In the genomic region with DNA sequence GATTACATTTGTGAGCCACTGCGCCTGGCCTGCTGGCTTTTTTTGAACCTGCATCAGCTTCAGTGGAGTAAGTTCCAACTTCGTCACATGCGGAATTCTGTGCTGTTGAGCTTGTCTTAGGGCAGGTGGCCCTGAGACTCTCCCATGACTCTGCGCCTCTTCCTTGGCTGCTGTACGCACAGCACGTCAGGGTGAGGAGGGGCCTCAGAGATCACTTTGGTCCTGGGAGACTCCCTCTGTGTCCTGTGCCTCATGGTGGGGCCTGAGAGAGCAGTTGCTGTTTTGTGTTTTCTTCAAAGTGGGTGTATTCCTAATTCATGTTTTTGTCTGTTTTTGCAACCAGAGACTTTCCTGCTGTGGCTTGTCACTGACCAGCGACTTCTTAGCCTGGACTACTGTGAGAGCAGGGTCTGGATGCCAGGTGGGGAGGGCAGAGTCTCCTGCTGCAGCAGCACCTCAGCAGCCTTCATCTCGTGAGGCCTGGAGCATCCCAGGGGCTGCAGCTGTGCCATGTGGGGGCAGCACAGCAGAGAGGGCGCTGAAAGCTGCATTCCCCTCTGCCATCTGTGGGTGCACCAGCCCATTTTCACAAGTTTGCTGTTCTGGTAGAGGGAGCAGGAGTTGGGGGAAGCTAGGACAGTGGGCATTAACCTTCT, we compare ENCODE assay signal across 18 cellular contexts.
"Had no signal": no experiment of that assay in that cellular context is flagged by ENCODE, and none has a peak within 500 bp of the region (broad histone marks: within the 10 kb centered on the region; RNA-seq: fewer than 3 reads in every experiment).

No MANE protein-coding gene starts in this region.

- H3K9me3 Mint-ChIP-seq: activated naive CD4-positive, alpha-beta T cell treated with anti-CD3 and anti-CD28 coated beads for 36 hours; activated T-cell treated with anti-CD3 and anti-CD28 coated beads, Interleukin-2, amount 50 U/mL, for 4 hours; activated T-helper 2 cell treated with anti-CD3 and anti-CD28 coated beads, Interferon-gamma antibody, Interleukin-2, Interleukin-4, amounts not matched to agents 10 μg/mL and 5 μg/mL and 100 μg/mL, durations not matched to agents 14 hours and 24 hours and 36 hours; immature natural killer cell; natural killer cell treated with Interleukin-12 subunit alpha and Interleukin-12 subunit beta and Interleukin-15 and Interleukin-18, amount 100 ng/mL, for 72 hours had no signal

- ATAC-seq: activated T-cell treated with anti-CD3 and anti-CD28 coated beads, Interleukin-2, amount 50 U/mL, for 4 hours; left lung; natural killer cell treated with Interleukin-12 subunit alpha and Interleukin-12 subunit beta and Interleukin-15 and Interleukin-18, amount 100 ng/mL, for 72 hours; right lobe of liver; stimulated activated naive B cell treated with anti-CD40 and anti-IgM and Interleukin-4, amounts not matched to agents 10 μg/mL and 1 μg/mL and 100 μg/mL, for 72 hours; WTC11 had no signal

- DNase-seq: activated naive CD4-positive, alpha-beta T cell treated with anti-CD3 and anti-CD28 coated beads for 36 hours; activated T-cell treated with anti-CD3 and anti-CD28 coated beads, Interleukin-2, amount 50 U/mL, for 4 hours; amygdala; immature natural killer cell; left lung; mammary epithelial cell; midbrain; pancreas; small intestine; stimulated activated CD4-positive, alpha-beta T cell treated with anti-CD3 and anti-CD28 coated beads, Interleukin-2, amount 100 ng/mL, for 24 hours; stimulated activated naive B cell treated with anti-CD40 and anti-IgM and Interleukin-4, amounts not matched to agents 10 μg/mL and 1 μg/mL and 100 μg/mL, for 72 hours; T1000; trophoblast cell had no signal

- H3K4me1 Mint-ChIP-seq: WTC11 had no signal

- H3K27me3 Mint-ChIP-seq: natural killer cell treated with Interleukin-12 subunit alpha and Interleukin-12 subunit beta and Interleukin-15 and Interleukin-18, amount 100 ng/mL, for 72 hours; stimulated activated naive B cell treated with anti-CD40 and anti-IgM and Interleukin-4, amounts not matched to agents 10 μg/mL and 1 μg/mL and 100 μg/mL, for 72 hours had no signal

- H3K4me3 Mint-ChIP-seq: activated naive CD4-positive, alpha-beta T cell treated with anti-CD3 and anti-CD28 coated beads for 36 hours; activated T-cell treated with anti-CD3 and anti-CD28 coated beads, Interleukin-2, amount 50 U/mL, for 4 hours; immature natural killer cell; natural killer cell treated with Interleukin-12 subunit alpha and Interleukin-12 subunit beta and Interleukin-15 and Interleukin-18, amount 100 ng/mL, for 72 hours; stimulated activated naive B cell treated with anti-CD40 and anti-IgM and Interleukin-4, amounts not matched to agents 10 μg/mL and 1 μg/mL and 100 μg/mL, for 72 hours; WTC11 had no signal

- H3K27ac Mint-ChIP-seq: activated naive CD4-positive, alpha-beta T cell treated with anti-CD3 and anti-CD28 coated beads for 36 hours; activated T-helper 2 cell treated with anti-CD3 and anti-CD28 coated beads, Interferon-gamma antibody, Interleukin-2, Interleukin-4, amounts not matched to agents 10 μg/mL and 5 μg/mL and 100 μg/mL, durations not matched to agents 14 hours and 24 hours and 36 hours; immature natural killer cell; natural killer cell treated with Interleukin-12 subunit alpha and Interleukin-12 subunit beta and Interleukin-15 and Interleukin-18, amount 100 ng/mL, for 72 hours; stimulated activated naive B cell treated with anti-CD40 and anti-IgM and Interleukin-4, amounts not matched to agents 10 μg/mL and 1 μg/mL and 100 μg/mL, for 72 hours; WTC11 had no signal

- H3K9me3 ChIP-seq: left lung, neutrophil, pancreas, right lobe of liver had no signal
